Comparison of ENCODE assay signal across 1 cellular context in the genomic region with DNA sequence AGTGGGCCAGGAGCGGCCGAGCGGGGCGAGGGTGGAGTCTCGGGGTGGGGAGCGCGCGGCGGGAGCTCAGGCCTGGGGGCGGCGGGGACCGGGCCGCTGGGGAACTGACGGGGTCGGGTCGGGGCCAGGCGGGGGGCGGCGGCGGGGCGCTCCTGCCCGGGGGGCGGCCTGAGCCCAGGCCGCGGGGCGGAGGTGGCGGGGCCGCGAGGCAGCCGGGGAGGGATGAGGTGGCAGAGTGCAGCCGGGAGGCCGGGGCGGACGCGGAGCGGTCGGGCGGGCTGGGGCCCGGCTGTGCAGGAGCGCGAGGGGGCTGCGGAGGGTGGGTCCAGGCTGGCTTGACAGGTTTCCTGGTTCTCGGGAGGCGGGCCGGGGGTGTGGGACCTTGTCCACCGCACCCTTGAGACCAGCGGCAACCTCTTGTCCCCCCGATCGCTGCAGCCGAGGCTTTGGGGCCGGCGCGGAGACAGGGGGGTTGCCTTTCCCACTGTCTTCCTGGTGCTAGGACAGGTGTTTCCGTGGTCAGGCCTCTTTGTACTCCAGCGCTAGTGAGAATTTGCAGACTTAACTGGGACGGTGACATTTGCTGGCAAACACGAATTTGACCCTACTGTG.
TF ChIP-seq lines count a peak whose summit lies in the region.

No MANE protein-coding gene starts in this region.

TF ChIP-seq in H1, 55 proteins besides CTCF, POLR2A, EP300 and RAD21:
- TF ChIP-seq PHF8 (conservative IDR thresholded peaks at IDR 0.05; ENCODE audit: low read depth, low read length) (0 out of 2 replicates have a peak, but pooled peaks have one; percentile 9), SIN3A (conservative IDR thresholded peaks at IDR 0.05 in 1 of 2, IDR thresholded peaks at IDR 0.05 in 1 of 2; ENCODE audit: low read depth in 1 of 2, low read length in 2 of 2) (peak in 1 of 2 experiments; percentile 33; a peak in 1 of 4 replicates), KDM4A (IDR thresholded peaks at IDR 0.05; ENCODE audit: low read depth, low read length, severe bottlenecking) (peak; percentile 61)
